11 cellular contexts compared by ENCODE assay signal in the genomic region with DNA sequence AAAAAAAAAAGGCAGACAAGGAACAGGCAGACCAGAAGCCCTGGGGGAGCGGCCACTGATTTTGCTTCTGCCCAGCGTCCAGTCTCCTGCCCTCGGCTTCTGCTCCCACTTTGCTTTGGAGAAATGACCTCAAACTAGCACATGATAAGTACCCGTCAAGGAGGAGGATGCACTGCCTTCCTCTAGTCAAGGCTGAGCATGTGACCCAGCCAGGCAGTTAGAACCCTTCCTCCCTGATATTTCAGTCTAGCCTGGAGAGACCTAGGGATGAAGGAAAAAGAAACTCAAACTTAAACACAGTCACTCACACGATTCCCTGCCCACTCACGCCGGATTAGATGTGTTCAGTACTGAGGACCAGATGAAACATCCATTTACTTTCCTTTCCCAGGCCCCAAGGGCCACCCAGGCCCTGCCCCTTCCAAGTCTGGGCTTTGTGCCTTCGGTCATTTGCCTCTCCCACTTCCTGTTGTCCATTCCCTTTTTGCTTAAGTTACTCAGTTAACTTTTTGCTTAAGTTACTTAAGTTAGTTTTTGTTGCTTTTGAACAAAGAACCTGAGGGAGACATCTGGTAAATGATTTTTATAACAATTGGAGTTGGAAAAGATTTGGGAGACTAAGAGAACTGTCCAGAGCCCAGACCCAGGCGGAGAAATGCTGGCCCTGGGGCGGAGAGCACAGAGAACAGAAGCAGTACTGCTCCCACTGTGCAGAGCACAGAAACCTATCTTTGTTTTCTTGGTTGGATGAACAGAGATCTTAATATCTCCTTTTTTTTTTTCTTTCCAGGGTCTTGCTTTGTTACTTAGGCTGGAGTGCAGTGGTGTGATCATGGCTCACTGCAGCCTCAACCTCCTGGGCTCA. TPM values are rescaled to one million over a fixed set of nuclear protein-coding genes. Genes with fewer than 3 reads are reported as not detected.
DNase-seq lines count a peak whose midpoint lies in the region; ATAC-seq and TF ChIP-seq lines count a peak whose summit lies in the region.
"Had no signal": no experiment of that assay in that cellular context is flagged by ENCODE, and none has a peak within 500 bp of the region (broad histone marks: within the 10 kb centered on the region; RNA-seq: fewer than 3 reads in every experiment).

No MANE protein-coding gene starts in this region.

- H3K9me3 Mint-ChIP-seq in nephron: no peaks in the 10 kb centered on the region
- H3K9me3 Mint-ChIP-seq in activated T-helper 17 cell treated with anti-CD3 and anti-CD28 coated beads, Interleukin-2, amount 50 U/mL, for 72 hours: no peaks in the 10 kb centered on the region

- no peaks in the 10 kb centered on the region for H4K20me1 ChIP-seq in SK-N-SH (ENCODE audit: insufficient read depth)

- DNase-seq in SK-N-SH (no peak), foreskin melanocyte (peak; percentile 86), ureter (ENCODE audit: low spot score) (peak; percentile 48)
- DNase-seq: KBM-7, T-helper 9 cell had no signal

- H3K9ac ChIP-seq in SK-N-SH: no peak overlapping the region

- no peaks in the 10 kb centered on the region for H3K27me3 ChIP-seq in SK-N-SH (ENCODE audit: insufficient read depth)

- CTCF ChIA-PET in SK-N-SH (lab: Yijun Ruan, JAX): no interaction called here

- no peaks in the 10 kb centered on the region for H3K36me3 Mint-ChIP-seq in nephron (ENCODE audit: low read depth)
- H3K36me3 Mint-ChIP-seq in activated T-helper 17 cell treated with anti-CD3 and anti-CD28 coated beads, Interleukin-2, amount 50 U/mL, for 72 hours (ENCODE audit: low read depth): no peaks in the 10 kb centered on the region

- H3K4me1 Mint-ChIP-seq in nephron: peaks cover 11% of the 10 kb centered on the region
- H3K4me1 Mint-ChIP-seq in activated T-helper 17 cell treated with anti-CD3 and anti-CD28 coated beads, Interleukin-2, amount 50 U/mL, for 72 hours: peaks cover 4% of the 10 kb centered on the region

- no peak overlapping the region for H3K4me3 ChIP-seq in SK-N-SH (ENCODE audit: low read depth in 2 of 2, low read length in 1 of 2)

- H3K9me2 ChIP-seq in SK-N-SH: no peaks in the 10 kb centered on the region

- H3K27ac ChIP-seq in SK-N-SH (ENCODE audit: low read depth in 2 of 2, low read length in 1 of 2): no peak overlapping the region
- H3K27ac ChIP-seq: 22Rv1 had no signal

- TF ChIP-seq RAD21 in SK-N-SH (IDR thresholded peaks at IDR 0.05; ENCODE audit: low read length): no peak

- no peak overlapping the region for H3K4me2 ChIP-seq in SK-N-SH

- peak overlapping the region; percentile 14 to 86 (median 85) for H3K27ac Mint-ChIP-seq in nephron
- no peak overlapping the region for H3K27ac Mint-ChIP-seq in activated T-helper 17 cell treated with anti-CD3 and anti-CD28 coated beads, Interleukin-2, amount 50 U/mL, for 72 hours

- peaks cover 0 to 4% of the 10 kb centered on the region in 2 experiments; a peak in 1 of 4 replicates for H3K4me1 ChIP-seq in SK-N-SH (ENCODE audit: control insufficient read depth in 1 of 2, insufficient read depth in 2 of 2, low read depth in 1 of 2, low read length in 1 of 2)

- no peak overlapping the region for H2AFZ ChIP-seq in SK-N-SH (ENCODE audit: low read depth)

- 84% methylated on average over 10 of the region's 10 CpGs for WGBS in SK-N-SH (ENCODE audit: low lambda C conversion rate)

- H3K36me3 ChIP-seq in SK-N-SH (replicated peaks in 1 of 2; ENCODE audit: control insufficient read depth in 1 of 2, insufficient read depth in 2 of 2, low read length in 1 of 2): no peaks in the 10 kb centered on the region

- H3K9me3 ChIP-seq in SK-N-SH: no peaks in the 10 kb centered on the region

- no peak for TF ChIP-seq CTCF in SK-N-SH (IDR thresholded peaks at IDR 0.05)
- TF ChIP-seq CTCF in nephron (IDR thresholded peaks at IDR 0.05; ENCODE audit: unreplicated experiment in 3 of 3): no peak

- ATAC-seq in SK-N-SH treated with all-trans-retinoic acid at 6 μM for 48 hours (peak; percentile 41; the same call in 1 of the 3 replicates), HG03045 (IDR thresholded peaks at IDR 0.05; ENCODE audit: unreplicated experiment) (no peak), GM19328 (IDR thresholded peaks at IDR 0.05; ENCODE audit: unreplicated experiment) (no peak)
- no peak for ATAC-seq in activated T-helper 17 cell treated with anti-CD3 and anti-CD28 coated beads, Interleukin-2, amount 50 U/mL, for 72 hours (replicated peaks)

- TF ChIP-seq EP300 in SK-N-SH (IDR thresholded peaks at IDR 0.05; ENCODE audit: borderline replicate concordance in 1 of 2, low read depth in 1 of 2, low read length in 1 of 2): no peak

- peak overlapping the region in 1 of 3 experiments; percentile 31 for H3K4me3 Mint-ChIP-seq in nephron
- no peak overlapping the region for H3K4me3 Mint-ChIP-seq in activated T-helper 17 cell treated with anti-CD3 and anti-CD28 coated beads, Interleukin-2, amount 50 U/mL, for 72 hours

- peaks cover 5% of the 10 kb centered on the region for H3K27me3 Mint-ChIP-seq in nephron (ENCODE audit: low read depth)
- H3K27me3 Mint-ChIP-seq in activated T-helper 17 cell treated with anti-CD3 and anti-CD28 coated beads, Interleukin-2, amount 50 U/mL, for 72 hours: no peaks in the 10 kb centered on the region

- POLR2A ChIA-PET in SK-N-SH (lab: Yijun Ruan, JAX): no interaction called here

- no peaks in the 10 kb centered on the region for H3F3A ChIP-seq in SK-N-SH (replicated peaks; ENCODE audit: insufficient read depth)

- H3K79me2 ChIP-seq in SK-N-SH (ENCODE audit: insufficient read depth): no peaks in the 10 kb centered on the region

TF ChIP-seq in SK-N-SH treated with all-trans-retinoic acid at 6 μM for 48 hours, 23 proteins besides CTCF, POLR2A, EP300 and RAD21:
- TF ChIP-seq ZFP30 (CRISPR knock-in tag; IDR thresholded peaks at IDR 0.05) (no peak), ISL1 (CRISPR knock-in tag; IDR thresholded peaks at IDR 0.05) (no peak), ESRRG (CRISPR knock-in tag; IDR thresholded peaks at IDR 0.05) (no peak), ZNF70 (CRISPR knock-in tag; IDR thresholded peaks at IDR 0.05) (peak; percentile 62; the same call in 1 of the 2 replicates), OSR1 (CRISPR knock-in tag; IDR thresholded peaks at IDR 0.05) (no peak), RARB (CRISPR knock-in tag; IDR thresholded peaks at IDR 0.05) (no peak)
- TF ChIP-seq, protein P1, sequence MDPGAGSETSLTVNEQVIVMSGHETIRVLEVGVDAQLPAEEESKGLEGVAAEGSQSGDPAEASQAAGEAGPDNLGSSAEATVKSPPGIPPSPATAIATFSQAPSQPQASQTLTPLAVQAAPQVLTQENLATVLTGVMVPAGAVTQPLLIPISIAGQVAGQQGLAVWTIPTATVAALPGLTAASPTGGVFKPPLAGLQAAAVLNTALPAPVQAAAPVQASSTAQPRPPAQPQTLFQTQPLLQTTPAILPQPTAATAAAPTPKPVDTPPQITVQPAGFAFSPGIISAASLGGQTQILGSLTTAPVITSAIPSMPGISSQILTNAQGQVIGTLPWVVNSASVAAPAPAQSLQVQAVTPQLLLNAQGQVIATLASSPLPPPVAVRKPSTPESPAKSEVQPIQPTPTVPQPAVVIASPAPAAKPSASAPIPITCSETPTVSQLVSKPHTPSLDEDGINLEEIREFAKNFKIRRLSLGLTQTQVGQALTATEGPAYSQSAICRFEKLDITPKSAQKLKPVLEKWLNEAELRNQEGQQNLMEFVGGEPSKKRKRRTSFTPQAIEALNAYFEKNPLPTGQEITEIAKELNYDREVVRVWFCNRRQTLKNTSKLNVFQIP (CRISPR knock-in tag; IDR thresholded peaks at IDR 0.05; ENCODE audit: borderline replicate concordance, low read depth): no peak

TF ChIP-seq in SK-N-SH, 30 proteins besides CTCF, POLR2A, EP300 and RAD21:
- TF ChIP-seq JUND (IDR thresholded peaks at IDR 0.05): no peak
- TF ChIP-seq POLR2AphosphoS5 (IDR thresholded peaks at IDR 0.05; ENCODE audit: low read depth, low read length): no peak
- no peak for TF ChIP-seq CHD2 (IDR thresholded peaks at IDR 0.05; ENCODE audit: low read length, partially characterized antibody)
- no peak for TF ChIP-seq GABPA (IDR thresholded peaks at IDR 0.05; ENCODE audit: low read depth)
- TF ChIP-seq NRF1 (IDR thresholded peaks at IDR 0.05; ENCODE audit: low read depth, low read length): no peak
- no peak for TF ChIP-seq RXRA (IDR thresholded peaks at IDR 0.05; ENCODE audit: borderline replicate concordance, low read depth)
- TF ChIP-seq YY1 (IDR thresholded peaks at IDR 0.05; ENCODE audit: low read depth): no peak
- no peak for TF ChIP-seq FOXJ3 (CRISPR knock-in tag; IDR thresholded peaks at IDR 0.05)
- no peak for TF ChIP-seq RCOR1 (IDR thresholded peaks at IDR 0.05; ENCODE audit: low read length)
- TF ChIP-seq, protein P2, sequence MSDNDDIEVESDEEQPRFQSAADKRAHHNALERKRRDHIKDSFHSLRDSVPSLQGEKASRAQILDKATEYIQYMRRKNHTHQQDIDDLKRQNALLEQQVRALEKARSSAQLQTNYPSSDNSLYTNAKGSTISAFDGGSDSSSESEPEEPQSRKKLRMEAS (IDR thresholded peaks at IDR 0.05; ENCODE audit: low read depth): no peak
- TF ChIP-seq ZBTB33 (IDR thresholded peaks at IDR 0.05; ENCODE audit: borderline replicate concordance, low read depth): no peak

RNA-seq across cellular contexts. Expression of gene TTC7B, which starts 23.0 kb away (rescaled TPM):
- 42.5 and 43.1 TPM in 2 replicates for polyA plus RNA-seq in SK-N-SH (2012; rRNA removed)
- polyA plus RNA-seq in SK-N-SH (2012; cell fraction: cytosol; rRNA removed): 36.2 and 41.2 TPM in 2 replicates
- 32.3 and 42.8 TPM in 2 replicates for polyA plus RNA-seq in SK-N-SH (2012; cell fraction: nucleus; rRNA removed)
- 68.8 TPM for total RNA-seq in ureter
- 10 to 100 TPM in 1 of 2 donors, 1 to 10 TPM in 1; 5.2 to 10.2 TPM for total RNA-seq in activated T-helper 17 cell treated with anti-CD3 and anti-CD28 coated beads, Interleukin-2, amount 50 U/mL, for 72 hours
